In the genomic region with DNA sequence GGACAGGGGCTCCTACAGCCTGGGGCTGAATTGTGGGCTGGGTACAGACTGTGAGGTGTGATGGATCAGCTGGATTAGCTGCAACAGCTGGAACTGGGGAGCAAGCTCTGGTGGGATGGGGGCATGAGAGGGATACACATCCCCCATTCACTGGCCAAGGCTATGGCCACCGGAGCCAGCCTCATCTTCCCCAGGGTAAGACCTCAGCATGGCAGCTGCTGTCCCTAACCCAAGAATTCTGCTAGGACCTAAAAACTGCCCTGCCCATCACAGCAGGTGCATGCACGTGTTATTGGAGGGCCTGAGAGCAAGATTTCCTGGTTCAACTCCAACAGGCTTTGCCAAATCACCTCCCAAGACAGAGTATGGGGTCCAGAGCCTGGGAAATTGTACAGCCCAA, we compare ENCODE assay signal across 18 cellular contexts.
DNase-seq lines count a peak whose midpoint lies in the region; ATAC-seq, FAIRE-seq and TF ChIP-seq lines count a peak whose summit lies in the region.
"Had no signal": no experiment of that assay in that cellular context is flagged by ENCODE, and none has a peak within 500 bp of the region (broad histone marks: within the 10 kb centered on the region; RNA-seq: fewer than 3 reads in every experiment).

No MANE protein-coding gene starts in this region.

- peaks cover 13% of the 10 kb centered on the region for H3K27me3 ChIP-seq in BLaER1
- H3K27me3 ChIP-seq in SU-DHL-6 (ENCODE audit: low read length): no peaks in the 10 kb centered on the region
- H3K27me3 ChIP-seq in small intestine (ENCODE audit: control insufficient read depth in 2 of 2, insufficient read depth in 2 of 2, low read length in 2 of 2): no peaks in the 10 kb centered on the region

- peaks cover 12% of the 10 kb centered on the region; the same call in 1 of the 2 replicates for H3F3A ChIP-seq in SU-DHL-6 (ENCODE audit: insufficient read depth)

- H3K27ac ChIP-seq in BLaER1 (no peak overlapping the region), SU-DHL-6 (ENCODE audit: low read depth, low read length) (peak overlapping the region; percentile 80), small intestine (ENCODE audit: low read depth in 1 of 2, low read length in 1 of 2) (no peak overlapping the region)
- H3K27ac ChIP-seq: 22Rv1 had no signal

- H4K20me1 ChIP-seq in BLaER1: no peaks in the 10 kb centered on the region
- no peaks in the 10 kb centered on the region for H4K20me1 ChIP-seq in SU-DHL-6 (ENCODE audit: low read depth, low read length)

- no peaks in the 10 kb centered on the region for H3K79me2 ChIP-seq in SU-DHL-6 (ENCODE audit: insufficient read depth, low read length)

- H3K4me2 ChIP-seq in BLaER1 (peak overlapping the region; percentile 67), SU-DHL-6 (ENCODE audit: low read depth, low read length, poor library complexity, severe bottlenecking) (peak overlapping the region; percentile 16)
- H3K4me2 ChIP-seq: SK-N-SH had no signal

- 40 to 91% (median 80%) methylated on average over 1 to 2 of the region's 2 CpGs for WGBS in small intestine, 3 donors

- H3K4me1 ChIP-seq in BLaER1 (peaks cover 26% of the 10 kb centered on the region), small intestine (ENCODE audit: control insufficient read depth in 2 of 2, insufficient read depth in 1 of 2, low read depth in 1 of 2, low read length in 1 of 2) (no peaks in the 10 kb centered on the region)

- no peak for TF ChIP-seq CTCF in SU-DHL-6 (IDR thresholded peaks at IDR 0.05; ENCODE audit: insufficient read depth, low read length, poor library complexity, severe bottlenecking)

- DNase-seq in NCI-H2029 treated with DMSO at 0.1 percent for 48 hours (lab: John Stamatoyannopoulos, UW) (no peak), small intestine (no peak)
- DNase-seq: CD4-positive, alpha-beta T cell; DMS153; GDM1; GOT3; NCI-H1105; NCI-H1694; NCI-H748 treated with DMSO at 0.1 percent for 48 hours; SHP77 treated with DMSO at 0.1 percent for 48 hours; SK-N-SH had no signal

- H3K36me3 ChIP-seq in BLaER1: no peaks in the 10 kb centered on the region
- 0 out of 2 replicates have a peak, but pooled peaks cover 5% of the 10 kb centered on the region for H3K36me3 ChIP-seq in SU-DHL-6 (ENCODE audit: low read length)
- H3K36me3 ChIP-seq in small intestine (ENCODE audit: control insufficient read depth in 2 of 2, insufficient read depth in 2 of 2, low read length in 2 of 2): no peaks in the 10 kb centered on the region

- H3K9ac ChIP-seq in BLaER1 (no peak overlapping the region), SU-DHL-6 (ENCODE audit: low read length) (peak overlapping the region; percentile 16; the same call in 1 of the 2 replicates)
- H3K9ac ChIP-seq: SK-N-SH had no signal

- H3K9me3 ChIP-seq in BLaER1 (peaks cover 30% of the 10 kb centered on the region), SU-DHL-6 (ENCODE audit: insufficient read depth, low read length) (no peaks in the 10 kb centered on the region; the same call in 1 of the 2 replicates), small intestine (ENCODE audit: control insufficient read depth, low read depth) (no peaks in the 10 kb centered on the region)
- H3K9me3 ChIP-seq: SK-N-SH had no signal

- H3K9me2 ChIP-seq in SU-DHL-6 (replicated peaks; ENCODE audit: insufficient read depth, low read length): no peaks in the 10 kb centered on the region
- H3K9me2 ChIP-seq: SK-N-SH had no signal

- FAIRE-seq in small intestine (lab: Jason Lieb, UNC): no peak

- ATAC-seq in GM19395 (IDR thresholded peaks at IDR 0.05; ENCODE audit: unreplicated experiment) (peak; percentile 2), HG02798 (IDR thresholded peaks at IDR 0.05; ENCODE audit: poor library complexity, unreplicated experiment) (peak; percentile 3), GM19035 (IDR thresholded peaks at IDR 0.05; ENCODE audit: unreplicated experiment) (no peak), HG02885 (IDR thresholded peaks at IDR 0.05; ENCODE audit: poor library complexity, unreplicated experiment) (no peak)

- H2AFZ ChIP-seq in SU-DHL-6 (ENCODE audit: low read depth, low read length, severe bottlenecking): no peak overlapping the region

- H3K4me3 ChIP-seq in BLaER1 (no peak overlapping the region), SU-DHL-6 (ENCODE audit: insufficient read depth, low read length, poor library complexity, severe bottlenecking) (no peak overlapping the region), small intestine (ENCODE audit: low read depth in 1 of 2, low read length in 2 of 2) (no peak overlapping the region)

Comparison
In these comparisons a context has a peak if more than half of its experiments do, and no peak if none do; other contexts are left out.
1. ATAC-seq: peak in GM19395 (single experiment) and HG02798 (single experiment); none in GM19035 (single experiment) and HG02885 (single experiment).